In genomic region chr5:172909931-172910502, GRCh38 we compare ENCODE assay signal across 13 cellular contexts. TPM values are rescaled to one million over a fixed set of nuclear protein-coding genes. Genes with fewer than 3 reads are reported as not detected.
DNase-seq lines count a peak whose midpoint lies in the region; ATAC-seq, FAIRE-seq and TF ChIP-seq lines count a peak whose summit lies in the region.
"Had no signal": no experiment of that assay in that cellular context is flagged by ENCODE, and none has a peak within 500 bp of the region (broad histone marks: within the 10 kb centered on the region; RNA-seq: fewer than 3 reads in every experiment).

No MANE protein-coding gene starts in this region.

- no peaks in the 10 kb centered on the region for H4K20me1 ChIP-seq in astrocyte (ENCODE audit: insufficient read depth, low read length)

- H3K36me3 ChIP-seq in astrocyte (ENCODE audit: insufficient read depth, low read length) (peaks cover 8% of the 10 kb centered on the region), upper lobe of left lung (peaks cover 0 to 43% (median 21%) of the 10 kb centered on the region in 4 donors)

- H3K27me3 ChIP-seq in astrocyte (ENCODE audit: insufficient read depth, low read length) = no peaks in the 10 kb centered on the region
- H3K27me3 ChIP-seq in upper lobe of left lung = no peaks in the 10 kb centered on the region
- H3K27me3 ChIP-seq: BLaER1 treated with 17β-estradiol and CSF1 and Interleukin-3, amounts not matched to agents 10 nM and 100 nM had no signal

- ATAC-seq in Right ventricle myocardium inferior (peak; percentile 12), Right ventricle myocardium superior (ENCODE audit: poor library complexity) (no peak), memory B cell (ENCODE audit: low read depth) (peak; percentile 59), upper lobe of left lung (ENCODE audit: low FRiP score in 2 of 2) (no peak), HG03460 (IDR thresholded peaks at IDR 0.05; ENCODE audit: unreplicated experiment) (no peak)

- 71% methylated on average over 8 of the region's 8 CpGs for WGBS in upper lobe of left lung, 2 donors

- peaks cover 52% of the 10 kb centered on the region for H3K4me1 ChIP-seq in astrocyte (ENCODE audit: insufficient read depth, low read length)
- H3K4me1 ChIP-seq in upper lobe of left lung = peaks cover 11 to 31% (median 19%) of the 10 kb centered on the region in 4 donors

- H3K9me3 Mint-ChIP-seq in astrocyte (ENCODE audit: unreplicated experiment) (no peaks in the 10 kb centered on the region), memory B cell (no peaks in the 10 kb centered on the region)
- H3K9me3 Mint-ChIP-seq: activated CD4-positive, alpha-beta memory T cell treated with anti-CD3 and anti-CD28 coated beads for 36 hours had no signal

- no peak overlapping the region for H2AFZ ChIP-seq in astrocyte (ENCODE audit: low read depth, low read length)

- peaks cover 7% of the 10 kb centered on the region for H3K79me2 ChIP-seq in astrocyte (ENCODE audit: insufficient read depth, low read length)

- peaks cover 16% of the 10 kb centered on the region for H3K4me1 Mint-ChIP-seq in astrocyte (ENCODE audit: low read depth, unreplicated experiment)
- H3K4me1 Mint-ChIP-seq in memory B cell = peaks cover 26% of the 10 kb centered on the region

- H3K27me3 Mint-ChIP-seq in astrocyte (ENCODE audit: low read depth, unreplicated experiment) = no peaks in the 10 kb centered on the region
- H3K27me3 Mint-ChIP-seq in memory B cell = no peaks in the 10 kb centered on the region
- H3K27me3 Mint-ChIP-seq: activated CD4-positive, alpha-beta memory T cell treated with anti-CD3 and anti-CD28 coated beads for 36 hours; activated naive CD8-positive, alpha-beta T cell had no signal

- H3K9me3 ChIP-seq in astrocyte (ENCODE audit: insufficient read depth, low read depth, low read length) (peaks cover 2% of the 10 kb centered on the region), upper lobe of left lung (no peaks in the 10 kb centered on the region)
- H3K9me3 ChIP-seq: BLaER1 treated with 17β-estradiol and CSF1 and Interleukin-3, amounts not matched to agents 10 nM and 100 nM had no signal

- no peak for TF ChIP-seq EP300 in upper lobe of left lung (IDR thresholded peaks at IDR 0.05)

- peak overlapping the region; percentile 2 for H3K4me2 ChIP-seq in astrocyte (ENCODE audit: low read length)

- intact Hi-C loops in Right ventricle myocardium inferior (cut with DNase I) = no loop called here
- intact Hi-C loops in Right ventricle myocardium superior (cut with DNase I) = loop anchor here (10.0 kb wide), 1 partner anchor 135 kb away; the partner anchor contains the start of gene DUSP1

- H3K27ac Mint-ChIP-seq in astrocyte (ENCODE audit: unreplicated experiment) = no peak overlapping the region
- peak overlapping the region; percentile 86 for H3K27ac Mint-ChIP-seq in memory B cell
- H3K27ac Mint-ChIP-seq: activated CD4-positive, alpha-beta memory T cell treated with anti-CD3 and anti-CD28 coated beads for 36 hours; activated naive CD8-positive, alpha-beta T cell had no signal

- FAIRE-seq in astrocyte (lab: Jason Lieb, UNC) = peak; percentile 13

- DNase-seq in Right ventricle myocardium inferior (ENCODE audit: missing footprints) = peak; percentile 39
- no peak for DNase-seq in Right ventricle myocardium superior
- peak; percentile 81 for DNase-seq in astrocyte (ENCODE audit: low read depth)
- no peak for DNase-seq in memory B cell (ENCODE audit: low spot score in 2 of 2)
- DNase-seq in upper lobe of left lung = no peak
- DNase-seq in AML-193 (lab: John Stamatoyannopoulos, UW) = no peak
- DNase-seq in HuH-7 (ENCODE audit: low spot score) = no peak
- DNase-seq: NCI-H226, SIG-M5 had no signal

- peak overlapping the region; percentile 89 for H3K27ac ChIP-seq in astrocyte (ENCODE audit: low read depth, low read length)
- H3K27ac ChIP-seq in upper lobe of left lung = peak overlapping the region in 3 of 4 donors; percentile 52 to 84 (median 73)

- peak overlapping the region; percentile 41 for H3K9ac ChIP-seq in astrocyte (ENCODE audit: low read length)

- H3K4me3 Mint-ChIP-seq in astrocyte (ENCODE audit: unreplicated experiment) (no peak overlapping the region), memory B cell (no peak overlapping the region)
- H3K4me3 Mint-ChIP-seq: activated CD4-positive, alpha-beta memory T cell treated with anti-CD3 and anti-CD28 coated beads for 36 hours; activated naive CD8-positive, alpha-beta T cell had no signal

- TF ChIP-seq CTCF in astrocyte (IDR thresholded peaks at IDR 0.05; ENCODE audit: insufficient read depth, low read depth, low read length) (no peak), upper lobe of left lung (IDR thresholded peaks at IDR 0.05) (no peak)

- no peak for TF ChIP-seq POLR2A in upper lobe of left lung (IDR thresholded peaks at IDR 0.05)

- H3K4me3 ChIP-seq in astrocyte (ENCODE audit: insufficient read depth, low read depth, low read length) (no peak overlapping the region), upper lobe of left lung (no peak overlapping the region)
- H3K4me3 ChIP-seq: BLaER1 treated with 17β-estradiol and CSF1 and Interleukin-3, amounts not matched to agents 10 nM and 100 nM had no signal

- peaks cover 18% of the 10 kb centered on the region for H3K36me3 Mint-ChIP-seq in astrocyte (ENCODE audit: low read depth, unreplicated experiment)
- peaks cover 12% of the 10 kb centered on the region for H3K36me3 Mint-ChIP-seq in memory B cell

RNA-seq across cellular contexts. Expression of gene RPL26L1, which starts 49.2 kb away (rescaled TPM):
- 23.9 TPM for total RNA-seq in Right ventricle myocardium inferior
- 22.8 TPM for total RNA-seq in Right ventricle myocardium superior
- 50.6 and 54.3 TPM in 2 replicates for total RNA-seq in astrocyte
- 10 to 100 TPM; 10.5 to 31.0 (median 23.9) TPM for total RNA-seq in upper lobe of left lung

Comparison
In these comparisons a context has a peak if more than half of its experiments do, and no peak if none do; other contexts are left out.
1. ATAC-seq: peak in Right ventricle myocardium inferior (single experiment) and memory B cell (single experiment); none in Right ventricle myocardium superior (single experiment), upper lobe of left lung (0 of 2) and HG03460 (single experiment).
2. DNase-seq: peak in Right ventricle myocardium inferior (single experiment) and astrocyte (single experiment); none in Right ventricle myocardium superior (single experiment), memory B cell (0 of 2), upper lobe of left lung (0 of 2), AML-193 (0 of 2) and HuH-7 (single experiment).